In genomic region chr2:85994897-85995647, GRCh38 we compare ENCODE assay signal across 18 cellular contexts.
A peak's percentile ranks its signal among the peaks of the same experiment; 100 is the strongest.
DNase-seq lines count a peak whose midpoint lies in the region; ATAC-seq and TF ChIP-seq lines count a peak whose summit lies in the region.
"Had no signal": no experiment of that assay in that cellular context is flagged by ENCODE, and none has a peak within 500 bp of the region (broad histone marks: within the 10 kb centered on the region; RNA-seq: fewer than 3 reads in every experiment).

No MANE protein-coding gene starts in this region.

- H3K4me3 Mint-ChIP-seq in stimulated activated naive CD8-positive, alpha-beta T cell treated with anti-CD3 and anti-CD28 coated beads, Interleukin-15, amount 100 ng/mL, for 72 hours = peak overlapping the region; percentile 4 to 61
- H3K4me3 Mint-ChIP-seq in naive B cell = peak overlapping the region in 7 of 8 donors; percentile 57 to 87 (median 74)

- H3K36me3 Mint-ChIP-seq in naive B cell = no peaks in the 10 kb centered on the region

- H3K4me3 ChIP-seq in vagina = no peak overlapping the region
- H3K4me3 ChIP-seq: gastrocnemius medialis, thoracic aorta had no signal

- no peak for ATAC-seq in stimulated activated naive CD8-positive, alpha-beta T cell treated with anti-CD3 and anti-CD28 coated beads, Interleukin-15, amount 100 ng/mL, for 72 hours
- ATAC-seq in stimulated activated naive CD8-positive, alpha-beta T cell treated with anti-CD3 and anti-CD28 coated beads, Interleukin-15, Interleukin-2, amounts not matched to agents 100 U/mL and 50 U/mL, for 24 hours = no peak
- no peak for ATAC-seq in naive B cell (ENCODE audit: low read depth in 2 of 2)
- ATAC-seq: gastrocnemius medialis had no signal

- H3K27ac ChIP-seq in vagina = peak overlapping the region; percentile 46
- H3K27ac ChIP-seq: parathyroid adenoma had no signal

- peaks cover 64% of the 10 kb centered on the region for H3K4me1 ChIP-seq in vagina
- H3K4me1 ChIP-seq: BE2C, parathyroid adenoma had no signal

- TF ChIP-seq CTCF in vagina (IDR thresholded peaks at IDR 0.05) = no peak

- TF ChIP-seq POLR2A in vagina (IDR thresholded peaks at IDR 0.05) = no peak

- intact Hi-C loops in vagina (cut with DNase I) = loop anchor here (10.0 kb wide), 1 partner anchor 80 kb away; no protein-coding TSS in a partner anchor

- peaks cover 74% of the 10 kb centered on the region for H3K4me1 Mint-ChIP-seq in stimulated activated naive CD8-positive, alpha-beta T cell treated with anti-CD3 and anti-CD28 coated beads, Interleukin-15, amount 100 ng/mL, for 72 hours
- H3K4me1 Mint-ChIP-seq in naive B cell = peaks cover 54 to 73% (median 54%) of the 10 kb centered on the region in 3 donors

- H3K27ac Mint-ChIP-seq in stimulated activated naive CD8-positive, alpha-beta T cell treated with anti-CD3 and anti-CD28 coated beads, Interleukin-15, amount 100 ng/mL, for 72 hours = peak overlapping the region in 1 of 2 donors; percentile 15
- H3K27ac Mint-ChIP-seq in naive B cell = peak overlapping the region in 4 of 6 donors; percentile 22 to 90 (median 80)

- no peaks in the 10 kb centered on the region for H3K27me3 Mint-ChIP-seq in stimulated activated naive CD8-positive, alpha-beta T cell treated with anti-CD3 and anti-CD28 coated beads, Interleukin-15, amount 100 ng/mL, for 72 hours
- no peaks in the 10 kb centered on the region for H3K27me3 Mint-ChIP-seq in naive B cell

- no peak for DNase-seq in stimulated activated naive CD8-positive, alpha-beta T cell treated with anti-CD3 and anti-CD28 coated beads, Interleukin-15, amount 100 ng/mL, for 72 hours
- DNase-seq in stimulated activated naive CD8-positive, alpha-beta T cell treated with anti-CD3 and anti-CD28 coated beads, Interleukin-15, Interleukin-2, amounts not matched to agents 100 U/mL and 50 U/mL, for 24 hours = no peak
- peak; percentile 44 for DNase-seq in activated CD8-positive, alpha-beta memory T cell treated with anti-CD3 and anti-CD28 coated beads, Interleukin-2, amount 50 U/mL, for 48 hours
- peak; percentile 34 for DNase-seq in naive B cell
- DNase-seq in vagina (ENCODE audit: extremely low spot score in 2 of 2) = peak; percentile 72 to 78
- DNase-seq in NCI-H748 (lab: John Stamatoyannopoulos, UW; ENCODE audit: unreplicated experiment) = no peak
- no peak for DNase-seq in NCI-H1436 treated with DMSO at 0.1 percent for 48 hours (lab: John Stamatoyannopoulos, UW)
- DNase-seq in activated CD4-positive, alpha-beta T cell treated with anti-CD3 and anti-CD28 coated beads, Interleukin-2, amount 50 U/mL, for 4 hours = no peak
- DNase-seq: activated CD4-positive, alpha-beta T cell treated with anti-CD3 and anti-CD28 coated beads for 48 hours; BE2C; central memory CD4-positive, alpha-beta T cell; KBM-7; NCI-H1694; NCI-H524 treated with DMSO at 0.1 percent for 48 hours; stimulated activated CD4-positive, alpha-beta T cell treated with anti-CD3 and anti-CD28 coated beads, Interleukin-12 subunit alpha, Interleukin-12 subunit beta, amount 100 ng/mL, for 4 hours had no signal

- H3K36me3 ChIP-seq in vagina = no peaks in the 10 kb centered on the region
- H3K36me3 ChIP-seq: BE2C, gastrocnemius medialis, thoracic aorta had no signal

- no peaks in the 10 kb centered on the region for H3K9me3 Mint-ChIP-seq in stimulated activated naive CD8-positive, alpha-beta T cell treated with anti-CD3 and anti-CD28 coated beads, Interleukin-15, amount 100 ng/mL, for 72 hours
- peaks cover 0 to 2% (median 0%) of the 10 kb centered on the region in 7 donors for H3K9me3 Mint-ChIP-seq in naive B cell

- no peaks in the 10 kb centered on the region for H3K9me3 ChIP-seq in vagina
- H3K9me3 ChIP-seq: BE2C, gastrocnemius medialis, thoracic aorta had no signal

- H3K27me3 ChIP-seq in vagina = no peaks in the 10 kb centered on the region
- H3K27me3 ChIP-seq: BE2C, gastrocnemius medialis had no signal

Comparison
In these comparisons a context has a peak if more than half of its experiments do, and no peak if none do; other contexts are left out.
1. DNase-seq: peak in activated CD8-positive, alpha-beta memory T cell treated with anti-CD3 and anti-CD28 coated beads, Interleukin-2, amount 50 U/mL, for 48 hours (single experiment), naive B cell (single experiment) and vagina (2 of 2); none in stimulated activated naive CD8-positive, alpha-beta T cell treated with anti-CD3 and anti-CD28 coated beads, Interleukin-15, amount 100 ng/mL, for 72 hours (0 of 2), stimulated activated naive CD8-positive, alpha-beta T cell treated with anti-CD3 and anti-CD28 coated beads, Interleukin-15, Interleukin-2, amounts not matched to agents 100 U/mL and 50 U/mL, for 24 hours (single experiment), NCI-H748 (single experiment), NCI-H1436 treated with DMSO at 0.1 percent for 48 hours (single experiment) and activated CD4-positive, alpha-beta T cell treated with anti-CD3 and anti-CD28 coated beads, Interleukin-2, amount 50 U/mL, for 4 hours (0 of 2).